In genomic region chr2:48414640-48414979, GRCh38 we compare ENCODE assay signal across 25 cellular contexts. TPM values are rescaled to one million over a fixed set of nuclear protein-coding genes. Genes with fewer than 3 reads are reported as not detected.
DNase-seq lines count a peak whose midpoint lies in the region; ATAC-seq, FAIRE-seq and TF ChIP-seq lines count a peak whose summit lies in the region.
"Had no signal": no experiment of that assay in that cellular context is flagged by ENCODE, and none has a peak within 500 bp of the region (broad histone marks: within the 10 kb centered on the region; RNA-seq: fewer than 3 reads in every experiment).

No MANE protein-coding gene starts in this region.

- FAIRE-seq in RCC 7860 (lab: Jason Lieb, UNC), result no peak
- FAIRE-seq: GM18507 had no signal

- no peaks in the 10 kb centered on the region for H3K36me3 ChIP-seq in naive thymus-derived CD4-positive, alpha-beta T cell (ENCODE audit: control insufficient read depth in 2 of 3, insufficient read depth in 3 of 3, low read length in 3 of 3)
- H3K36me3 ChIP-seq: adrenal gland, cardiac muscle cell, heart left ventricle had no signal

- H3K9me3 ChIP-seq in naive thymus-derived CD4-positive, alpha-beta T cell (ENCODE audit: control insufficient read depth in 2 of 3, low read length in 3 of 3), result no peaks in the 10 kb centered on the region
- H3K9me3 ChIP-seq: adrenal gland, SK-N-SH had no signal

- no peak for DNase-seq in activated CD8-positive, alpha-beta T cell treated with anti-CD3 and anti-CD28 coated beads, Interleukin-2, amount 10 ng/mL, durations not matched to agents 7 days and 5 days
- no peak for DNase-seq in activated CD8-positive, alpha-beta T cell treated with anti-CD3 and anti-CD28 coated beads for 36 hours
- DNase-seq in left lobe of liver (ENCODE audit: low spot score), result no peak
- peak in 2 of 49 donors; percentile 21 to 31 for DNase-seq in substantia nigra (lab: John Stamatoyannopoulos, UW)
- no peak for DNase-seq in naive thymus-derived CD4-positive, alpha-beta T cell
- DNase-seq in RCC 7860 (ENCODE audit: low spot score), result no peak
- no peak for DNase-seq in HT-29 (ENCODE audit: low spot score)
- DNase-seq: activated CD4-positive, alpha-beta T cell treated with anti-CD3 and anti-CD28 coated beads for 1 hour; adrenal gland; CD4-positive, alpha-beta memory T cell; effector CD8-positive, alpha-beta T cell; H9; naive B cell; NCI-H2107; NCI-H82; PC-9; stimulated activated naive B cell treated with anti-CD40 and anti-IgM and Interleukin-4, amounts not matched to agents 10 μg/mL and 1 μg/mL and 100 μg/mL, for 72 hours had no signal

- peak overlapping the region; percentile 95 for H3K27ac ChIP-seq in substantia nigra (ENCODE audit: low read depth, low read length, poor library complexity, severe bottlenecking)
- H3K27ac ChIP-seq in naive thymus-derived CD4-positive, alpha-beta T cell (ENCODE audit: low read depth, low read length), result no peak overlapping the region
- H3K27ac ChIP-seq: cardiac muscle cell, PC-9 had no signal

- peaks cover 0 to 17% of the 10 kb centered on the region in 2 donors for H3K4me1 ChIP-seq in naive thymus-derived CD4-positive, alpha-beta T cell (ENCODE audit: control insufficient read depth in 2 of 2, insufficient read depth in 2 of 2, low read length in 2 of 2)

- H3K4me1 Mint-ChIP-seq in activated CD8-positive, alpha-beta T cell treated with anti-CD3 and anti-CD28 coated beads, Interleukin-2, amount 10 ng/mL, durations not matched to agents 7 days and 5 days (ENCODE audit: low read depth), result peaks cover 43% of the 10 kb centered on the region
- H3K4me1 Mint-ChIP-seq in activated CD8-positive, alpha-beta T cell treated with anti-CD3 and anti-CD28 coated beads for 36 hours (ENCODE audit: low read depth), result peaks cover 28% of the 10 kb centered on the region
- H3K4me1 Mint-ChIP-seq in activated T-helper 17 cell treated with anti-CD3 and anti-CD28 coated beads, Interleukin-2, amount 50 U/mL, for 72 hours, result peaks cover 23% of the 10 kb centered on the region
- H3K4me1 Mint-ChIP-seq in naive thymus-derived CD4-positive, alpha-beta T cell, result peaks cover 20 to 43% (median 35%) of the 10 kb centered on the region in 7 donors

- POLR2A ChIA-PET in activated CD8-positive, alpha-beta T cell treated with anti-CD3 and anti-CD28 coated beads, Interleukin-2, amount 10 ng/mL, durations not matched to agents 7 days and 5 days (lab: Charles Lee), result no interaction called here
- POLR2A ChIA-PET in activated CD8-positive, alpha-beta T cell treated with anti-CD3 and anti-CD28 coated beads for 36 hours (lab: Charles Lee), result interaction anchor here (0.9 kb wide), 1 partner anchor 8 kb away, joined by 3 read pairs; no protein-coding TSS in a partner anchor
- POLR2A ChIA-PET in naive thymus-derived CD4-positive, alpha-beta T cell (lab: Charles Lee), result no interaction called here

- TF ChIP-seq CTCF in activated CD8-positive, alpha-beta T cell treated with anti-CD3 and anti-CD28 coated beads for 36 hours (IDR thresholded peaks at IDR 0.05), result no peak

- H3K36me3 Mint-ChIP-seq in activated CD8-positive, alpha-beta T cell treated with anti-CD3 and anti-CD28 coated beads, Interleukin-2, amount 10 ng/mL, durations not matched to agents 7 days and 5 days (ENCODE audit: low read depth), result no peaks in the 10 kb centered on the region
- no peaks in the 10 kb centered on the region for H3K36me3 Mint-ChIP-seq in activated CD8-positive, alpha-beta T cell treated with anti-CD3 and anti-CD28 coated beads for 36 hours (ENCODE audit: low read depth)
- H3K36me3 Mint-ChIP-seq in activated T-helper 17 cell treated with anti-CD3 and anti-CD28 coated beads, Interleukin-2, amount 50 U/mL, for 72 hours (ENCODE audit: low read depth), result no peaks in the 10 kb centered on the region
- H3K36me3 Mint-ChIP-seq in naive thymus-derived CD4-positive, alpha-beta T cell, result peaks cover 0 to 2% (median 0%) of the 10 kb centered on the region in 5 donors
- H3K36me3 Mint-ChIP-seq: CD4-positive, alpha-beta memory T cell; immature natural killer cell; type B pancreatic cell had no signal

- H3K4me3 Mint-ChIP-seq in activated CD8-positive, alpha-beta T cell treated with anti-CD3 and anti-CD28 coated beads, Interleukin-2, amount 10 ng/mL, durations not matched to agents 7 days and 5 days, result no peak overlapping the region
- H3K4me3 Mint-ChIP-seq in activated CD8-positive, alpha-beta T cell treated with anti-CD3 and anti-CD28 coated beads for 36 hours, result no peak overlapping the region
- H3K4me3 Mint-ChIP-seq in activated T-helper 17 cell treated with anti-CD3 and anti-CD28 coated beads, Interleukin-2, amount 50 U/mL, for 72 hours, result peak overlapping the region; percentile 22
- H3K4me3 Mint-ChIP-seq in naive thymus-derived CD4-positive, alpha-beta T cell, result peak overlapping the region in 4 of 10 donors; percentile 11 to 64 (median 56)
- H3K4me3 Mint-ChIP-seq: immature natural killer cell; stimulated activated naive B cell treated with anti-CD40 and anti-IgM and Interleukin-4, amounts not matched to agents 10 μg/mL and 1 μg/mL and 100 μg/mL, for 72 hours; type B pancreatic cell had no signal

- intact Hi-C loops in activated CD8-positive, alpha-beta T cell treated with anti-CD3 and anti-CD28 coated beads for 36 hours (cut with micrococcal nuclease), result no loop called here
- intact Hi-C loops in naive thymus-derived CD4-positive, alpha-beta T cell (cut with micrococcal nuclease), result no loop called here

- CTCF ChIA-PET in activated CD8-positive, alpha-beta T cell treated with anti-CD3 and anti-CD28 coated beads, Interleukin-2, amount 10 ng/mL, durations not matched to agents 7 days and 5 days (lab: Charles Lee), result interaction anchor here (1.1 to 2.6 kb wide), 2 partner anchors 34 to 564 kb away, joined by 3 to 10 read pairs; no protein-coding TSS in a partner anchor
- CTCF ChIA-PET in activated CD8-positive, alpha-beta T cell treated with anti-CD3 and anti-CD28 coated beads for 36 hours (lab: Charles Lee), result interaction anchor here (1.0 to 2.0 kb wide), 3 partner anchors 17 to 308 kb away, joined by 3 to 5 read pairs (median 5); no protein-coding TSS in a partner anchor
- CTCF ChIA-PET in naive thymus-derived CD4-positive, alpha-beta T cell (lab: Charles Lee), result interaction anchor here (0.6 to 1.3 kb wide), 3 partner anchors 24 to 557 kb away, joined by 3 read pairs; no protein-coding TSS in a partner anchor

- H3K27me3 ChIP-seq in naive thymus-derived CD4-positive, alpha-beta T cell (ENCODE audit: control insufficient read depth in 2 of 2, insufficient read depth in 2 of 2, low read length in 2 of 2), result no peaks in the 10 kb centered on the region
- H3K27me3 ChIP-seq: adrenal gland, cardiac muscle cell, heart left ventricle had no signal

- no peak for ATAC-seq in activated CD8-positive, alpha-beta T cell treated with anti-CD3 and anti-CD28 coated beads, Interleukin-2, amount 10 ng/mL, durations not matched to agents 7 days and 5 days
- no peak for ATAC-seq in activated CD8-positive, alpha-beta T cell treated with anti-CD3 and anti-CD28 coated beads for 36 hours
- ATAC-seq in activated T-helper 17 cell treated with anti-CD3 and anti-CD28 coated beads, Interleukin-2, amount 50 U/mL, for 72 hours (replicated peaks), result no peak
- peak; percentile 0 for ATAC-seq in left lobe of liver
- no peak for ATAC-seq in naive thymus-derived CD4-positive, alpha-beta T cell
- ATAC-seq: stimulated activated naive B cell treated with anti-CD40 and anti-IgM and Interleukin-4, amounts not matched to agents 10 μg/mL and 1 μg/mL and 100 μg/mL, for 72 hours had no signal

- no peaks in the 10 kb centered on the region for H3K9me3 Mint-ChIP-seq in activated CD8-positive, alpha-beta T cell treated with anti-CD3 and anti-CD28 coated beads, Interleukin-2, amount 10 ng/mL, durations not matched to agents 7 days and 5 days (ENCODE audit: insufficient read depth)
- no peaks in the 10 kb centered on the region for H3K9me3 Mint-ChIP-seq in activated CD8-positive, alpha-beta T cell treated with anti-CD3 and anti-CD28 coated beads for 36 hours
- no peaks in the 10 kb centered on the region for H3K9me3 Mint-ChIP-seq in activated T-helper 17 cell treated with anti-CD3 and anti-CD28 coated beads, Interleukin-2, amount 50 U/mL, for 72 hours
- H3K9me3 Mint-ChIP-seq in naive thymus-derived CD4-positive, alpha-beta T cell, result peaks cover 0 to 4% (median 0%) of the 10 kb centered on the region in 11 donors
- H3K9me3 Mint-ChIP-seq: CD4-positive, alpha-beta memory T cell; H9; immature natural killer cell; type B pancreatic cell had no signal

- H3K27me3 Mint-ChIP-seq in activated CD8-positive, alpha-beta T cell treated with anti-CD3 and anti-CD28 coated beads, Interleukin-2, amount 10 ng/mL, durations not matched to agents 7 days and 5 days (ENCODE audit: low read depth), result no peaks in the 10 kb centered on the region
- H3K27me3 Mint-ChIP-seq in activated CD8-positive, alpha-beta T cell treated with anti-CD3 and anti-CD28 coated beads for 36 hours, result no peaks in the 10 kb centered on the region
- H3K27me3 Mint-ChIP-seq in activated T-helper 17 cell treated with anti-CD3 and anti-CD28 coated beads, Interleukin-2, amount 50 U/mL, for 72 hours, result peaks cover 7% of the 10 kb centered on the region
- no peaks in the 10 kb centered on the region for H3K27me3 Mint-ChIP-seq in naive thymus-derived CD4-positive, alpha-beta T cell
- H3K27me3 Mint-ChIP-seq: type B pancreatic cell had no signal

- H3K4me3 ChIP-seq in naive thymus-derived CD4-positive, alpha-beta T cell (ENCODE audit: low read length), result no peak overlapping the region
- H3K4me3 ChIP-seq: adrenal gland, cardiac muscle cell, lung, PC-9 had no signal

- peak overlapping the region; percentile 70 for H3K27ac Mint-ChIP-seq in activated CD8-positive, alpha-beta T cell treated with anti-CD3 and anti-CD28 coated beads, Interleukin-2, amount 10 ng/mL, durations not matched to agents 7 days and 5 days
- no peak overlapping the region for H3K27ac Mint-ChIP-seq in activated CD8-positive, alpha-beta T cell treated with anti-CD3 and anti-CD28 coated beads for 36 hours
- H3K27ac Mint-ChIP-seq in activated T-helper 17 cell treated with anti-CD3 and anti-CD28 coated beads, Interleukin-2, amount 50 U/mL, for 72 hours, result peak overlapping the region; percentile 80
- peak overlapping the region in 4 of 9 donors; percentile 23 to 84 (median 46) for H3K27ac Mint-ChIP-seq in naive thymus-derived CD4-positive, alpha-beta T cell
- H3K27ac Mint-ChIP-seq: type B pancreatic cell had no signal

RNA-seq across cellular contexts. Expression of gene PPP1R21, which starts 26.0 kb away (rescaled TPM):
- total RNA-seq in activated CD8-positive, alpha-beta T cell treated with anti-CD3 and anti-CD28 coated beads, Interleukin-2, amount 10 ng/mL, durations not matched to agents 7 days and 5 days, result 10 to 100 TPM; 43.8 to 49.5 TPM
- 10 to 100 TPM; 22.6 to 24.4 TPM for total RNA-seq in activated CD8-positive, alpha-beta T cell treated with anti-CD3 and anti-CD28 coated beads for 36 hours
- 10 to 100 TPM; 25.6 to 39.6 TPM for total RNA-seq in activated T-helper 17 cell treated with anti-CD3 and anti-CD28 coated beads, Interleukin-2, amount 50 U/mL, for 72 hours
- 12.7 TPM for total RNA-seq in left lobe of liver
- 10 to 100 TPM; 37.8 to 43.0 (median 38.6) TPM for total RNA-seq in naive thymus-derived CD4-positive, alpha-beta T cell
- 10 to 100 TPM; 21.2 to 25.8 TPM for polyA plus RNA-seq in naive thymus-derived CD4-positive, alpha-beta T cell
- 3.8 and 5.3 TPM in 2 replicates for total RNA-seq in HT-29 (2014; rRNA removed; shearing (Covaris generic))
